ENCODE assay signal across 8 cellular contexts in genomic region chr9:94726495-94727191, GRCh38. TPM values are rescaled to one million over a fixed set of nuclear protein-coding genes. Genes with fewer than 3 reads are reported as not detected.
DNase-seq lines count a peak whose midpoint lies in the region; ATAC-seq, FAIRE-seq and TF ChIP-seq lines count a peak whose summit lies in the region.

AOPEP (plus strand) TSS chr9:94726699; CDS start chr9:94759784, 33,085 bp downstream.

- intact Hi-C loops in esophagus squamous epithelium (cut with DNase I) = no loop called here

- peaks cover 3 to 20% (median 5%) of the 10 kb centered on the region in 3 donors for H3K4me1 ChIP-seq in esophagus squamous epithelium

- H3K27ac ChIP-seq in KOPT-K1 (ENCODE audit: low read depth, low read length, poor library complexity, severe bottlenecking) (peak within 1 kb of the TSS; percentile 63), esophagus squamous epithelium (peak within 1 kb of the TSS; percentile 90 to 97 (median 93))

- peak in 1 of 6 experiments; percentile 44 for TF ChIP-seq CTCF in esophagus squamous epithelium (IDR thresholded peaks at IDR 0.05)

- H3K9me3 ChIP-seq in KOPT-K1 (ENCODE audit: insufficient read depth, low read length, poor library complexity, severe bottlenecking) (no peaks in the 10 kb centered on the region), esophagus squamous epithelium (no peaks in the 10 kb centered on the region)

- peak; percentile 95 for ATAC-seq in GM21786 (IDR thresholded peaks at IDR 0.05; ENCODE audit: unreplicated experiment)

- FAIRE-seq in RCC 7860 (lab: Jason Lieb, UNC) = peak; percentile 77

- peak in 3 of 4 donors; percentile 56 to 86 (median 72) for TF ChIP-seq POLR2A in esophagus squamous epithelium (IDR thresholded peaks at IDR 0.05)

- H3K27me3 ChIP-seq in esophagus squamous epithelium = no peaks in the 10 kb centered on the region

- WGBS in esophagus squamous epithelium, 2 donors = 0 to 1% methylated on average over 11 to 15 of the region's 52 CpGs

- H3K4me3 ChIP-seq in esophagus squamous epithelium = peak within 1 kb of the TSS; percentile 72 to 99 (median 80)

- DNase-seq in DMS79 (lab: John Stamatoyannopoulos, UW) = peak; percentile 52
- peak; percentile 93 for DNase-seq in RCC 7860 (ENCODE audit: low spot score)
- DNase-seq in activated T-helper 1 cell treated with Interleukin-2 at 50 U/mL for 16 hours (ENCODE audit: low read depth) = peak; percentile 100
- peak; percentile 92 for DNase-seq in esophagus squamous epithelium (lab: John Stamatoyannopoulos, UW)
- peak; percentile 96 for DNase-seq in myocyte (ENCODE audit: low read depth)
- peak; percentile 98 to 99 for DNase-seq in stimulated activated CD8-positive, alpha-beta memory T cell treated with anti-CD3 and anti-CD28 coated beads, Interleukin-7, amount 100 ng/mL, for 48 hours (ENCODE audit: extremely low read depth in 1 of 2, low read depth in 1 of 2)

- H3K36me3 ChIP-seq in KOPT-K1 (ENCODE audit: insufficient read depth, low read length) (no peaks in the 10 kb centered on the region), esophagus squamous epithelium (no peaks in the 10 kb centered on the region)

RNA-seq across cellular contexts. Expression of gene AOPEP, which starts in this region (rescaled TPM):
- total RNA-seq in esophagus squamous epithelium = 100 to 1,000 TPM; 101 to 300 (median 115) TPM
- total RNA-seq in myocyte = 213 and 291 TPM in 2 replicates
- polyA plus RNA-seq in myocyte (2012) = 203 TPM

Comparison
In these comparisons a context has a peak if more than half of its experiments do, and no peak if none do; other contexts are left out.
1. Peak in every context shown above with its lines: DNase-seq, ATAC-seq, H3K4me3 ChIP-seq and H3K27ac ChIP-seq.